In the genomic region with DNA sequence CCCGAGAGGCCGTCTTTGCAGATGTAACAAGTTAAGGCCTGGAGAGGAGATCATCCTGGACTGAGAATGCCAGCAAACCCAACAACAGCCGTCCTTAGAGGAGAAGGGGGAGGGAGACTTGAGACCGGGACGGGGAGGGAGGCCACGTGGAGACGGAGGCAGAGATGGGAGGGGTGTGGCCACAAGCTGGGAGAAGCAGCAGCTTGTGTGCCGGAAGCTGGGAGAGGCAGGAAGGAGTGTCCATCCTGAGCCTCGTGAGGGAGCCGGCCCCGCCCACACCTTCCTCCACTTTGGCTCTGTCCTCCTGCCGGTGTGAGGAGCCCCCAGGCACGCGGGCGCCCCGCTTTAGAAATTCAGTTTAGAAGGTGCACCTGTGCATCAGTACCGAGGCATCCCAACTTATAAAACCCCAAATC, we compare ENCODE assay signal across 8 cellular contexts.
DNase-seq lines count a peak whose midpoint lies in the region; ATAC-seq, FAIRE-seq and TF ChIP-seq lines count a peak whose summit lies in the region.

No MANE protein-coding gene starts in this region.

- H3K27me3 ChIP-seq in fibroblast of lung (ENCODE audit: control insufficient read depth, insufficient read depth, low read length) (no peaks in the 10 kb centered on the region), pancreas (no peaks in the 10 kb centered on the region)

- no peak overlapping the region for H3K27ac ChIP-seq in fibroblast of lung (ENCODE audit: insufficient read depth, low read length)
- no peak overlapping the region for H3K27ac ChIP-seq in pancreas

- 15 to 21% methylated on average over 17 of the region's 17 CpGs for WGBS in pancreas, 2 donors

- no peaks in the 10 kb centered on the region for H3K4me1 ChIP-seq in fibroblast of lung (ENCODE audit: control insufficient read depth, extremely low read depth, insufficient read depth, low read length)
- H3K4me1 ChIP-seq in pancreas: no peaks in the 10 kb centered on the region

- DNase-seq in SIG-M5 treated with dmso at 0.1 percent for 504 hours (lab: John Stamatoyannopoulos, UW; ENCODE audit: unreplicated experiment) (peak; percentile 67), SIG-M5 (lab: John Stamatoyannopoulos, UW) (no peak), MV-4-11 (lab: John Stamatoyannopoulos, UW) (peak; percentile 57), SW480 (ENCODE audit: low spot score) (peak; percentile 81), fibroblast of lung (ENCODE audit: low read depth in 2 of 2) (peak; percentile 60 to 79), pancreas (peak in 1 of 6 donors; percentile 14), GM10266 (ENCODE audit: extremely low spot score) (no peak)

- TF ChIP-seq CTCF in fibroblast of lung (conservative IDR thresholded peaks at IDR 0.05 in 1 of 2, IDR thresholded peaks at IDR 0.05 in 1 of 2; ENCODE audit: low read depth in 1 of 2, low read length in 2 of 2) (no peak), pancreas (IDR thresholded peaks at IDR 0.05) (no peak), GM10266 (IDR thresholded peaks at IDR 0.05; ENCODE audit: control insufficient read depth, insufficient read depth, low read depth, missing control alignments) (no peak)

- no peaks in the 10 kb centered on the region for H3K36me3 ChIP-seq in fibroblast of lung (ENCODE audit: control insufficient read depth, insufficient read depth, low read length)
- no peaks in the 10 kb centered on the region for H3K36me3 ChIP-seq in pancreas

- intact Hi-C loops in pancreas (cut with DNase I): loop anchor here in 1 of 3 donors (10.0 kb wide), 1 partner anchor 442 kb away; no protein-coding TSS in a partner anchor

- peak overlapping the region; percentile 67 for H3K4me2 ChIP-seq in fibroblast of lung (ENCODE audit: extremely low read depth, insufficient read depth, low read length)

- H2AFZ ChIP-seq in fibroblast of lung (ENCODE audit: low read length): peak overlapping the region; percentile 2

- no peaks in the 10 kb centered on the region for H3K79me2 ChIP-seq in fibroblast of lung (ENCODE audit: control insufficient read depth, insufficient read depth, low read length)

- H4K20me1 ChIP-seq in fibroblast of lung (ENCODE audit: control insufficient read depth, extremely low read depth, insufficient read depth, low read length): no peaks in the 10 kb centered on the region

- H3K4me3 ChIP-seq in fibroblast of lung (replicated peaks in 1 of 4; ENCODE audit: control extremely low read depth in 1 of 4, insufficient read depth in 1 of 4, low read depth in 3 of 4, low read length in 4 of 4) (peak overlapping the region in 2 of 4 experiments; percentile 41 to 54), pancreas (peak overlapping the region in 1 of 4 donors; percentile 20)

- FAIRE-seq in pancreas (lab: Jason Lieb, UNC): no peak

- no peaks in the 10 kb centered on the region for H3K9me3 ChIP-seq in fibroblast of lung (ENCODE audit: control insufficient read depth, insufficient read depth, low read depth, low read length)
- no peaks in the 10 kb centered on the region for H3K9me3 ChIP-seq in pancreas

- H3K9ac ChIP-seq in fibroblast of lung (ENCODE audit: insufficient read depth, low read length): no peak overlapping the region

- ATAC-seq in pancreas (peak in 3 of 4 donors; percentile 74 to 78 (median 77)), GM21526 (IDR thresholded peaks at IDR 0.05; ENCODE audit: low FRiP score, unreplicated experiment) (no peak)

Comparison
In these comparisons a context has a peak if more than half of its experiments do, and no peak if none do; other contexts are left out.
1. DNase-seq: peak in SIG-M5 treated with dmso at 0.1 percent for 504 hours (single experiment), MV-4-11 (single experiment), SW480 (single experiment) and fibroblast of lung (2 of 2); none in SIG-M5 (single experiment) and GM10266 (single experiment).